Comparison of ENCODE assay signal across 1 cellular context in genomic region chr4:3516061-3516835, GRCh38.
TF ChIP-seq lines count a peak whose summit lies in the region.

No MANE protein-coding gene starts in this region.

TF ChIP-seq in HepG2, 621 proteins besides CTCF, POLR2A, EP300 and RAD21:
- no peak for TF ChIP-seq ARID3A (IDR thresholded peaks at IDR 0.05; ENCODE audit: low read depth, low read length)
- no peak for TF ChIP-seq MEIS1 (CRISPR knock-in tag; IDR thresholded peaks at IDR 0.05; ENCODE audit: borderline replicate concordance)
- TF ChIP-seq ZNF691 (CRISPR knock-in tag; IDR thresholded peaks at IDR 0.05; ENCODE audit: borderline replicate concordance, low read depth), result no peak
- TF ChIP-seq ZNF24 (IDR thresholded peaks at IDR 0.05), result no peak
- no peak for TF ChIP-seq KLF15 (CRISPR knock-in tag; IDR thresholded peaks at IDR 0.05; ENCODE audit: borderline replicate concordance)
- no peak for TF ChIP-seq KDM2A (CRISPR knock-in tag; IDR thresholded peaks at IDR 0.05; ENCODE audit: borderline replicate concordance, low read depth)
TF ChIP-seq in HepG2: peak in this region for 0.
